Comparison of ENCODE assay signal across 20 cellular contexts in the genomic region with DNA sequence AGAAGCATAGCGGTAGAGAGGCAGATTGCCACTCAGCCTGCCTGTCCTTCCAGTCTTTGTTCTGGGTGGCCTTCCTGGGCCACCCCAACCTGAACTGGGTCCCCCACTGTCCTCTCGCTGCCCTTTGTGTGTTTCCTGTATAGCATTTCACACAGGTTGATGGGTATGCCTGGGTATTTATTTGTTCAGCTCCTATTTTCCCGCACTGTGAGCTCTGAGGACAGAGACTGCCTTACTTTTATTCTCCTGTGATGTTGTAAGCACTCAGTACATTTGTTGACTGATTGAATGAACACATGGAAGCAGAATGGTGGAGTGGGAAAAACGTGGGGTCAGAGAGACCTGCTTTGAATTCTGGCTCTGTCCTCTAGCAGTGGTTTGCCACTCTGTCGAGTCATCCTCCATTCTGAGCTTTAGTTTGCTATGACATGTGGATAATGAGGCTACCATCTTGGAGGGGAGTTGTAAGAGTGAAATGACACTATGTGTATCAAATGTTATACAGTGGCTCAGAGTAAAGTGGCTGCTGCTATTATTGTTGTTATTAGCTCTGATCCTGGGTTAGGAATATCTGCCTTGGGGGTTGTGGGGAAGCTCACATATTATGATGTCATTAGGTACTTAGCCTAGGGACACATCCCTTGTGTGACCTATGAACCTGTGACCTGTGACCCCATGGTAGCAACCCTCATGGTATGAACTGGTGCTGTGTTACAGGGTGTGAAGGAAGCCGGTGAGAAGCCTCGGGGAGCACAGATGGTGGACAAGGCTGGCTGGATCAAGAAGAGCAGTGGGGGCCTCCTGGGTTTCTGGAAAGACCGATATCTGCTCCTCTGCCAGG. TPM values are rescaled to one million over a fixed set of nuclear protein-coding genes. Genes with fewer than 3 reads are reported as not detected.
DNase-seq lines count a peak whose midpoint lies in the region; ATAC-seq, FAIRE-seq and TF ChIP-seq lines count a peak whose summit lies in the region.
"Had no signal": no experiment of that assay in that cellular context is flagged by ENCODE, and none has a peak within 500 bp of the region (broad histone marks: within the 10 kb centered on the region; RNA-seq: fewer than 3 reads in every experiment).

No MANE protein-coding gene starts in this region.

- H4K20me1 ChIP-seq in HepG2 (ENCODE audit: insufficient read depth, low read length): no peaks in the 10 kb centered on the region

- H3K9me3 ChIP-seq in HepG2 (ENCODE audit: low read length) (no peaks in the 10 kb centered on the region), right lobe of liver (no peaks in the 10 kb centered on the region), vagina (no peaks in the 10 kb centered on the region), right atrium auricular region (no peaks in the 10 kb centered on the region)
- H3K9me3 ChIP-seq: left lung, pancreas had no signal

- no peaks in the 10 kb centered on the region for H3K27me3 Mint-ChIP-seq in brain
- H3K27me3 Mint-ChIP-seq in natural killer cell (ENCODE audit: low read depth in 2 of 2): no peaks in the 10 kb centered on the region
- H3K27me3 Mint-ChIP-seq in type B pancreatic cell: no peaks in the 10 kb centered on the region
- H3K27me3 Mint-ChIP-seq: activated naive CD8-positive, alpha-beta T cell treated with anti-CD3 and anti-CD28 coated beads, Interleukin-2, amount 10 ng/mL, durations not matched to agents 7 days and 5 days had no signal

- TF ChIP-seq EP300 in HepG2 (IDR thresholded peaks at IDR 0.05; ENCODE audit: low read depth in 2 of 2, low read length in 2 of 2): no peak
- TF ChIP-seq EP300 in HepG2 (CRISPR knock-in tag; IDR thresholded peaks at IDR 0.05; ENCODE audit: borderline replicate concordance): no peak

- CTCF ChIA-PET in HepG2 (lab: Yijun Ruan, JAX; ENCODE audit: low intra/inter-chr PET ratio, low total read pairs): no interaction called here

- H3K79me2 ChIP-seq in HepG2 (ENCODE audit: insufficient read depth, low read length): no peaks in the 10 kb centered on the region

- BruUV-seq in HepG2 (replicated peaks; lab: Mats Ljungman, UMichigan): no TSS peak

- no peak overlapping the region for H3K4me3 ChIP-seq in HepG2 (replicated peaks in 1 of 3; ENCODE audit: insufficient read depth in 1 of 3, low read depth in 2 of 3, low read length in 3 of 3)
- H3K4me3 ChIP-seq in right lobe of liver: no peak overlapping the region
- no peak overlapping the region for H3K4me3 ChIP-seq in vagina
- H3K4me3 ChIP-seq in right atrium auricular region: no peak overlapping the region
- H3K4me3 ChIP-seq: pancreas had no signal

- H2AFZ ChIP-seq in HepG2 (ENCODE audit: low read length): no peak overlapping the region

- H3K9me3 Mint-ChIP-seq in brain (peaks cover 0 to 2% (median 0%) of the 10 kb centered on the region in 5 experiments), natural killer cell (no peaks in the 10 kb centered on the region), type B pancreatic cell (no peaks in the 10 kb centered on the region)
- H3K9me3 Mint-ChIP-seq: activated naive CD8-positive, alpha-beta T cell treated with anti-CD3 and anti-CD28 coated beads, Interleukin-2, amount 10 ng/mL, durations not matched to agents 7 days and 5 days had no signal

- H3K4me3 Mint-ChIP-seq in brain (peak overlapping the region in 1 of 5 experiments; percentile 2), natural killer cell (peak overlapping the region; percentile 77), type B pancreatic cell (no peak overlapping the region)
- H3K4me3 Mint-ChIP-seq: activated CD8-positive, alpha-beta T cell treated with anti-CD3 and anti-CD28 coated beads, Interleukin-2, amount 10 ng/mL, durations not matched to agents 7 days and 5 days; activated naive CD8-positive, alpha-beta T cell treated with anti-CD3 and anti-CD28 coated beads, Interleukin-2, amount 10 ng/mL, durations not matched to agents 7 days and 5 days had no signal

- H3K36me3 Mint-ChIP-seq in brain (peaks cover 18% of the 10 kb centered on the region), natural killer cell (no peaks in the 10 kb centered on the region), type B pancreatic cell (peaks cover 16% of the 10 kb centered on the region)

- peak; percentile 79 for DNase-seq in HepG2 (ENCODE audit: low spot score)
- DNase-seq in right lobe of liver: no peak
- no peak for DNase-seq in natural killer cell
- no peak for DNase-seq in vagina (ENCODE audit: extremely low spot score in 2 of 2)
- DNase-seq in right atrium auricular region (ENCODE audit: low spot score): no peak
- DNase-seq in type B pancreatic cell (ENCODE audit: extremely low spot score, unreplicated experiment): no peak
- DNase-seq: activated CD8-positive, alpha-beta T cell treated with anti-CD3 and anti-CD28 coated beads, Interleukin-2, amount 10 ng/mL, durations not matched to agents 7 days and 5 days; activated naive CD8-positive, alpha-beta T cell treated with anti-CD3 and anti-CD28 coated beads, Interleukin-2, amount 10 ng/mL, durations not matched to agents 7 days and 5 days; EL; hippocampal formation; NCI-H2029 treated with DMSO at 0.1 percent for 48 hours; NCI-H82; pancreas; T-helper 9 cell had no signal

- no peak overlapping the region for H3K9ac ChIP-seq in HepG2 (ENCODE audit: insufficient read depth, low read depth, low read length)

- TF ChIP-seq CTCF in HepG2 (CRISPR knock-in tag; IDR thresholded peaks at IDR 0.05) (no peak), right lobe of liver (IDR thresholded peaks at IDR 0.05) (no peak), brain (conservative IDR thresholded peaks at IDR 0.05) (no peak), natural killer cell (IDR thresholded peaks at IDR 0.05) (no peak), vagina (IDR thresholded peaks at IDR 0.05) (no peak), right atrium auricular region (IDR thresholded peaks at IDR 0.05) (no peak), type B pancreatic cell (conservative IDR thresholded peaks at IDR 0.05) (no peak)

- in situ Hi-C loops in HepG2 (cut with HindIII; ENCODE audit: extremely low pct_ligation_motif_present, low pct_unique_long_range_greater_than_20kb): no loop called here

- peaks cover 59% of the 10 kb centered on the region for H3K4me1 Mint-ChIP-seq in brain
- peaks cover 75 to 77% of the 10 kb centered on the region in 2 donors for H3K4me1 Mint-ChIP-seq in natural killer cell
- peaks cover 40% of the 10 kb centered on the region for H3K4me1 Mint-ChIP-seq in type B pancreatic cell (ENCODE audit: unreplicated experiment)

- peaks cover 6 to 19% of the 10 kb centered on the region in 2 experiments; a peak in 3 of 5 replicates for H3K36me3 ChIP-seq in HepG2 (replicated peaks in 1 of 2; ENCODE audit: control insufficient read depth in 1 of 2, insufficient read depth in 2 of 2, low read length in 2 of 2)
- peaks cover 0 to 10% (median 0%) of the 10 kb centered on the region in 4 donors for H3K36me3 ChIP-seq in right lobe of liver
- H3K36me3 ChIP-seq in vagina: peaks cover 0 to 18% of the 10 kb centered on the region in 2 donors
- peaks cover 30% of the 10 kb centered on the region for H3K36me3 ChIP-seq in right atrium auricular region
- H3K36me3 ChIP-seq: pancreas had no signal

- FAIRE-seq in HepG2 (lab: Jason Lieb, UNC): peak; percentile 32
- FAIRE-seq: GM12892, pancreas, urothelium cell line had no signal

- TF ChIP-seq POLR2A in HepG2 (IDR thresholded peaks at IDR 0.05; ENCODE audit: insufficient read depth in 1 of 2, low read depth in 2 of 2, low read length in 2 of 2) (no peak), right lobe of liver (IDR thresholded peaks at IDR 0.05) (no peak), vagina (IDR thresholded peaks at IDR 0.05) (no peak)

- intact Hi-C loops in HepG2 (cut with micrococcal nuclease; ENCODE audit: unreplicated experiment): no loop called here
- intact Hi-C loops in right lobe of liver (cut with DNase I): no loop called here
- intact Hi-C loops in natural killer cell (cut with micrococcal nuclease): loop anchor here (2.0 kb wide), 1 partner anchor 35 kb away; no protein-coding TSS in a partner anchor
- intact Hi-C loops in vagina (cut with DNase I): no loop called here

- H3K27me3 ChIP-seq in HepG2 (ENCODE audit: control insufficient read depth in 1 of 2, insufficient read depth in 2 of 2, low read length in 2 of 2): no peaks in the 10 kb centered on the region
- H3K27me3 ChIP-seq in right lobe of liver: no peaks in the 10 kb centered on the region
- H3K27me3 ChIP-seq in vagina: no peaks in the 10 kb centered on the region
- H3K27me3 ChIP-seq in right atrium auricular region: no peaks in the 10 kb centered on the region
- H3K27me3 ChIP-seq: left lung, pancreas had no signal

- peaks cover 49% of the 10 kb centered on the region for H3K4me1 ChIP-seq in HepG2 (ENCODE audit: insufficient read depth, low read length)
- H3K4me1 ChIP-seq in right lobe of liver: no peaks in the 10 kb centered on the region
- peaks cover 85% of the 10 kb centered on the region for H3K4me1 ChIP-seq in vagina
- peaks cover 0 to 72% of the 10 kb centered on the region in 2 donors for H3K4me1 ChIP-seq in right atrium auricular region
- H3K4me1 ChIP-seq: pancreas had no signal

- 0 out of 2 replicates have a peak overlapping the region, but pooled peaks have one; percentile 25 for H3K4me2 ChIP-seq in HepG2 (ENCODE audit: low read depth, low read length)

- ATAC-seq in HepG2 (peak; percentile 19; the same call in 2 of the 3 replicates), right lobe of liver (no peak), natural killer cell (no peak), SK-N-SH treated with all-trans-retinoic acid at 6 μM for 48 hours (no peak)
- ATAC-seq: activated CD8-positive, alpha-beta T cell treated with anti-CD3 and anti-CD28 coated beads, Interleukin-2, amount 10 ng/mL, durations not matched to agents 7 days and 5 days; left lung; pancreas; Right ventricle myocardium inferior had no signal

- POLR2A ChIA-PET in HepG2 (lab: Yijun Ruan, JAX): no interaction called here

- TF ChIP-seq RAD21 in HepG2 (CRISPR knock-in tag; IDR thresholded peaks at IDR 0.05): no peak

- 71% methylated on average over 8 of the region's 8 CpGs for WGBS in HepG2 (ENCODE audit: low lambda C conversion rate)
- WGBS in right lobe of liver (ENCODE audit: insufficient coverage, low coverage, low lambda C conversion rate, missing lambda C conversion rate): 82% methylated on average over 3 of the region's 8 CpGs

- H3K27ac ChIP-seq in HepG2 (ENCODE audit: extremely low read length, insufficient read depth, low read length) (peak overlapping the region; percentile 16), right lobe of liver (no peak overlapping the region), vagina (peak overlapping the region; percentile 98), right atrium auricular region (no peak overlapping the region)
- H3K27ac ChIP-seq: pancreas had no signal

- H3K27ac Mint-ChIP-seq in brain (peak overlapping the region in 3 of 5 experiments; percentile 23 to 73 (median 73)), natural killer cell (peak overlapping the region; percentile 86 to 89), type B pancreatic cell (no peak overlapping the region)
- H3K27ac Mint-ChIP-seq: activated naive CD8-positive, alpha-beta T cell treated with anti-CD3 and anti-CD28 coated beads, Interleukin-2, amount 10 ng/mL, durations not matched to agents 7 days and 5 days had no signal

RNA-seq across cellular contexts. Expression of a gene that starts 6.4 kb away (rescaled TPM):
- 3.1 and 3.8 TPM in 2 replicates for total RNA-seq in HepG2 (2016; rRNA removed; fragmentation: Illumina TruSeq; extraction: Trizol)
- 0.61 and 0.71 TPM in 2 replicates for total RNA-seq in HepG2 (2016; cell fraction: cytosol; rRNA removed; fragmentation: Illumina TruSeq; extraction: Trizol; ENCODE audit: low read depth)
- total RNA-seq in HepG2 (2016; cell fraction: insoluble cytoplasmic fraction; rRNA removed; fragmentation: Illumina TruSeq; extraction: Trizol): 3.1 and 4.3 TPM in 2 replicates
- total RNA-seq in HepG2 (2016; cell fraction: membrane; rRNA removed; fragmentation: Illumina TruSeq; extraction: Trizol): 1.4 and 1.8 TPM in 2 replicates
- 3.2 and 3.6 TPM in 2 replicates for total RNA-seq in HepG2 (2016; cell fraction: nucleus; rRNA removed; fragmentation: Illumina TruSeq; extraction: Trizol)
- polyA plus RNA-seq in HepG2 (2011; rRNA removed): 4.8 and 5.1 TPM in 2 replicates
- polyA plus RNA-seq in HepG2 (2011; cell fraction: cytosol; rRNA removed): 3.1 and 3.9 TPM in 2 replicates
- 15.5 and 19.5 TPM in 2 replicates for polyA plus RNA-seq in HepG2 (2011; cell fraction: nucleus; rRNA removed)
- polyA plus RNA-seq in HepG2 (2012): 3.9 and 4.4 TPM in 2 replicates
- 0.38 and 0.41 TPM in 2 replicates for polyA plus RNA-seq in HepG2 (2016; cell fraction: cytosol; fragmentation: Illumina TruSeq; extraction: Trizol; ENCODE audit: low read depth)
- 2.2 and 3.1 TPM in 2 replicates for polyA plus RNA-seq in HepG2 (2016; cell fraction: insoluble cytoplasmic fraction; fragmentation: Illumina TruSeq; extraction: Trizol; ENCODE audit: low read depth)
- 0.70 and 0.73 TPM in 2 replicates for polyA plus RNA-seq in HepG2 (2016; cell fraction: membrane; fragmentation: Illumina TruSeq; extraction: Trizol; ENCODE audit: low read depth)
- polyA plus RNA-seq in HepG2 (2016; cell fraction: nucleus; fragmentation: Illumina TruSeq; extraction: Trizol; ENCODE audit: insufficient read depth, low read depth): 17.8 and 18.9 TPM in 2 replicates
- polyA minus RNA-seq in HepG2 (2011; rRNA and poly(A)+ RNA removed; ENCODE audit: low replicate concordance): 3.4 and 9.7 TPM in 2 replicates
- 3.4 and 3.5 TPM in 2 replicates for polyA minus RNA-seq in HepG2 (2011; cell fraction: cytosol; rRNA and poly(A)+ RNA removed)
- 4.4 and 6.8 TPM in 2 replicates for polyA minus RNA-seq in HepG2 (2011; cell fraction: nucleus; rRNA and poly(A)+ RNA removed)
- 10 to 100 TPM in 1 of 6 experiments, 1 to 10 TPM in 5; 3.9 to 11.8 (median 5.2) TPM for total RNA-seq in right lobe of liver
- 11.3 TPM for polyA plus RNA-seq in brain (ENCODE audit: insufficient read depth, low read depth, low replicate concordance)
- total RNA-seq in natural killer cell: 10 to 100 TPM; 35.3 to 53.4 (median 49.8) TPM
- 34.9 TPM for total RNA-seq in vagina
- total RNA-seq in right atrium auricular region: 10 to 100 TPM in 1 of 2 donors, 1 to 10 TPM in 1; 6.3 to 19.4 TPM
- total RNA-seq in type B pancreatic cell (ENCODE audit: low replicate concordance): 10.1 and 11.2 TPM in 2 replicates

RNA-seq across cellular contexts. Expression of a gene that starts 22.6 kb away (rescaled TPM):
- total RNA-seq in HepG2 (2016; rRNA removed; fragmentation: Illumina TruSeq; extraction: Trizol) (8.3 and 19.7 TPM in 2 replicates), right lobe of liver (under 1 TPM; 0.11 to 1.00 (median 0.36) TPM), natural killer cell (10 to 100 TPM in 1 of 3 donors, 1 to 10 TPM in 2; 6.2 to 23.9 (median 9.7) TPM), vagina (6.6 TPM), right atrium auricular region (under 1 TPM; 0.28 to 0.56 TPM), type B pancreatic cell (ENCODE audit: low replicate concordance) (8.0 and 30.5 TPM in 2 replicates)
- 10.1 and 10.8 TPM in 2 replicates for total RNA-seq in HepG2 (2016; cell fraction: cytosol; rRNA removed; fragmentation: Illumina TruSeq; extraction: Trizol; ENCODE audit: low read depth)
- 7.8 and 21.1 TPM in 2 replicates for total RNA-seq in HepG2 (2016; cell fraction: insoluble cytoplasmic fraction; rRNA removed; fragmentation: Illumina TruSeq; extraction: Trizol)
- 8.0 and 9.6 TPM in 2 replicates for total RNA-seq in HepG2 (2016; cell fraction: membrane; rRNA removed; fragmentation: Illumina TruSeq; extraction: Trizol)
- total RNA-seq in HepG2 (2016; cell fraction: nucleus; rRNA removed; fragmentation: Illumina TruSeq; extraction: Trizol): 22.6 and 34.5 TPM in 2 replicates
- polyA plus RNA-seq in HepG2 (2011; rRNA removed) (14.0 and 18.5 TPM in 2 replicates), brain (ENCODE audit: insufficient read depth, low read depth, low replicate concordance) (3.4 TPM)
- polyA plus RNA-seq in HepG2 (2011; cell fraction: cytosol; rRNA removed): 5.4 and 11.1 TPM in 2 replicates
- 50.6 and 90.5 TPM in 2 replicates for polyA plus RNA-seq in HepG2 (2011; cell fraction: nucleus; rRNA removed)
- polyA plus RNA-seq in HepG2 (2012): 3.2 and 9.0 TPM in 2 replicates
- 1.2 and 1.3 TPM in 2 replicates for polyA plus RNA-seq in HepG2 (2016; cell fraction: cytosol; fragmentation: Illumina TruSeq; extraction: Trizol; ENCODE audit: low read depth)
- polyA plus RNA-seq in HepG2 (2016; cell fraction: insoluble cytoplasmic fraction; fragmentation: Illumina TruSeq; extraction: Trizol; ENCODE audit: low read depth): 7.2 and 8.0 TPM in 2 replicates
- polyA plus RNA-seq in HepG2 (2016; cell fraction: membrane; fragmentation: Illumina TruSeq; extraction: Trizol; ENCODE audit: low read depth): 3.6 and 4.0 TPM in 2 replicates
- polyA plus RNA-seq in HepG2 (2016; cell fraction: nucleus; fragmentation: Illumina TruSeq; extraction: Trizol; ENCODE audit: insufficient read depth, low read depth): 105 and 116 TPM in 2 replicates
- polyA minus RNA-seq in HepG2 (2011; rRNA and poly(A)+ RNA removed; ENCODE audit: low replicate concordance): 12.7 and 35.9 TPM in 2 replicates
- polyA minus RNA-seq in HepG2 (2011; cell fraction: cytosol; rRNA and poly(A)+ RNA removed): 1.6 and 4.1 TPM in 2 replicates
- polyA minus RNA-seq in HepG2 (2011; cell fraction: nucleus; rRNA and poly(A)+ RNA removed): 11.4 and 16.5 TPM in 2 replicates

Comparison
In these comparisons a context has a peak if more than half of its experiments do, and no peak if none do; other contexts are left out.
1. H3K27ac ChIP-seq: peak in HepG2 (single experiment) and vagina (single experiment); none in right lobe of liver (0 of 3) and right atrium auricular region (0 of 2).